In the genomic region with DNA sequence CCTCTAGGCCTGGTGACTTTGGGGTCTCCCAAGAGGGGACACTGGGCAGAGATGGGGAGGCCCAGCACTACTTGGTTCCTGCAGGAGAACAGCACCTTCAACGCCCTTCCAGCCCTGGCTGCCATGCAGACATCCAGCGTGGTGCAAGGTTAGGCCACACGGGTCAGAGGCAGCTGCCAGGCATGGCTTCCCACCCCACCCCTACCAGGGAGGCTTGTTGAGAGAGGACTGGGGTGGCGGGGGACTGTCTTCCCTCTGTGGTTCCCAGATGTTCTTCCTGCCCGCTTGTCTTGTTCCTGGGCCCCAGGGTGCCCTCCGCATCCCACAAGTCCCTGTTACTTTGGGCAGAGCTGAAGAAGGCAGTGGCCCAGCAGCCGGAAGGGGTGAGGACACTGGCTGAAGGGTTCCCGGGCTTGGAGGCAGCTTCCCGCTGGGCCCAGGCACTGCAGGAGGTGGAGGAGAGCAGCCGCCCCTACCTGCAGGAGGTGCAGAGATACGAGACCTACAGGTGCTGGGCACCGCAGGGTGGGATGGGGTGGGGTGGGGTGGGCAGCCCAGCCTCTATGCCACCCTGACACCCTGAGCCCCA, we compare ENCODE assay signal across 16 cellular contexts. TPM values are rescaled to one million over a fixed set of nuclear protein-coding genes. Genes with fewer than 3 reads are reported as not detected.
DNase-seq lines count a peak whose midpoint lies in the region; ATAC-seq and TF ChIP-seq lines count a peak whose summit lies in the region.
"Had no signal": no experiment of that assay in that cellular context is flagged by ENCODE, and none has a peak within 500 bp of the region (broad histone marks: within the 10 kb centered on the region; RNA-seq: fewer than 3 reads in every experiment).

No MANE protein-coding gene starts in this region.

- H3K27ac ChIP-seq in epithelial cell of prostate: peak overlapping the region; percentile 97
- no peak overlapping the region for H3K27ac ChIP-seq in osteoblast (ENCODE audit: low read depth, low read length)
- H3K27ac ChIP-seq: A549 had no signal

- H3K4me1 ChIP-seq in osteoblast (ENCODE audit: insufficient read depth, low read length): peaks cover 5% of the 10 kb centered on the region
- H3K4me1 ChIP-seq: A549 had no signal

- H3K36me3 ChIP-seq in osteoblast (ENCODE audit: insufficient read depth, low read length): no peaks in the 10 kb centered on the region

- no peaks in the 10 kb centered on the region for H4K20me1 ChIP-seq in osteoblast (ENCODE audit: insufficient read depth, low read length)

- ATAC-seq in natural killer cell treated with Interleukin-12 subunit alpha and Interleukin-12 subunit beta and Interleukin-15 and Interleukin-18, amount 100 ng/mL, for 72 hours: no peak
- no peak for ATAC-seq in natural killer cell
- ATAC-seq: A549, GM23338, HepG2 had no signal

- no peak for TF ChIP-seq CTCF in natural killer cell (IDR thresholded peaks at IDR 0.05)
- no peak for TF ChIP-seq CTCF in osteoblast (IDR thresholded peaks at IDR 0.05; ENCODE audit: extremely low read depth, low read depth, low read length)

- H3K9me3 ChIP-seq in osteoblast (ENCODE audit: low read depth, low read length): no peaks in the 10 kb centered on the region

- DNase-seq in natural killer cell treated with Interleukin-12 subunit alpha and Interleukin-12 subunit beta and Interleukin-15 and Interleukin-18, amount 100 ng/mL, for 72 hours (ENCODE audit: low spot score): peak; percentile 58
- no peak for DNase-seq in natural killer cell
- DNase-seq in epithelial cell of prostate (ENCODE audit: low read depth, low spot score): no peak
- DNase-seq in osteoblast (ENCODE audit: insufficient read length, low spot score, missing footprints): peak; percentile 56
- DNase-seq in stimulated activated naive CD4-positive, alpha-beta T cell treated with Interleukin-2 at 50 U/mL for 16 hours (lab: John Stamatoyannopoulos, UW): no peak
- DNase-seq in occipital lobe (lab: John Stamatoyannopoulos, UW): no peak
- no peak for DNase-seq in COLO668 (lab: John Stamatoyannopoulos, UW; ENCODE audit: unreplicated experiment)
- DNase-seq: CD4-positive, alpha-beta memory T cell; DMS79; KG1; MV-4-11; NCI-H1694 treated with DMSO at 0.1 percent for 48 hours; SIG-M5 had no signal

- no peak overlapping the region for H3K27ac Mint-ChIP-seq in natural killer cell treated with Interleukin-12 subunit alpha and Interleukin-12 subunit beta and Interleukin-15 and Interleukin-18, amount 100 ng/mL, for 72 hours
- no peak overlapping the region for H3K27ac Mint-ChIP-seq in natural killer cell
- H3K27ac Mint-ChIP-seq: CD4-positive, alpha-beta memory T cell; GM23338 had no signal

- H3K4me3 ChIP-seq in osteoblast (ENCODE audit: insufficient read depth, low read length): no peak overlapping the region
- H3K4me3 ChIP-seq: A549, GM23338 had no signal

- H3K27me3 ChIP-seq in osteoblast (ENCODE audit: insufficient read depth, low read length): no peaks in the 10 kb centered on the region

- H3K79me2 ChIP-seq in osteoblast (ENCODE audit: insufficient read depth, low read length): no peaks in the 10 kb centered on the region

- H3K36me3 Mint-ChIP-seq in natural killer cell treated with Interleukin-12 subunit alpha and Interleukin-12 subunit beta and Interleukin-15 and Interleukin-18, amount 100 ng/mL, for 72 hours: no peaks in the 10 kb centered on the region
- no peaks in the 10 kb centered on the region for H3K36me3 Mint-ChIP-seq in natural killer cell
- H3K36me3 Mint-ChIP-seq: CD4-positive, alpha-beta memory T cell had no signal

- no peak overlapping the region for H3K4me3 Mint-ChIP-seq in natural killer cell treated with Interleukin-12 subunit alpha and Interleukin-12 subunit beta and Interleukin-15 and Interleukin-18, amount 100 ng/mL, for 72 hours
- H3K4me3 Mint-ChIP-seq in natural killer cell: no peak overlapping the region
- H3K4me3 Mint-ChIP-seq: CD4-positive, alpha-beta memory T cell; GM23338 had no signal

- intact Hi-C loops in natural killer cell (cut with micrococcal nuclease): no loop called here

- H3K9me3 Mint-ChIP-seq in natural killer cell treated with Interleukin-12 subunit alpha and Interleukin-12 subunit beta and Interleukin-15 and Interleukin-18, amount 100 ng/mL, for 72 hours: no peaks in the 10 kb centered on the region
- no peaks in the 10 kb centered on the region for H3K9me3 Mint-ChIP-seq in natural killer cell
- H3K9me3 Mint-ChIP-seq: GM23338 had no signal

- H3K4me2 ChIP-seq in osteoblast (ENCODE audit: insufficient read depth, low read length): no peak overlapping the region
- H3K4me2 ChIP-seq: A549, GM23338 had no signal

- no peak overlapping the region for H2AFZ ChIP-seq in osteoblast (ENCODE audit: low read length)
- H2AFZ ChIP-seq: GM23338 had no signal

- H3K4me1 Mint-ChIP-seq in natural killer cell treated with Interleukin-12 subunit alpha and Interleukin-12 subunit beta and Interleukin-15 and Interleukin-18, amount 100 ng/mL, for 72 hours (ENCODE audit: low read depth in 2 of 2): no peaks in the 10 kb centered on the region
- no peaks in the 10 kb centered on the region for H3K4me1 Mint-ChIP-seq in natural killer cell
- H3K4me1 Mint-ChIP-seq: CD4-positive, alpha-beta memory T cell had no signal

- H3K27me3 Mint-ChIP-seq in natural killer cell treated with Interleukin-12 subunit alpha and Interleukin-12 subunit beta and Interleukin-15 and Interleukin-18, amount 100 ng/mL, for 72 hours: no peaks in the 10 kb centered on the region
- no peaks in the 10 kb centered on the region for H3K27me3 Mint-ChIP-seq in natural killer cell (ENCODE audit: low read depth in 2 of 2)
- H3K27me3 Mint-ChIP-seq: CD4-positive, alpha-beta memory T cell had no signal

RNA-seq across cellular contexts. Expression of a gene that starts 4.5 kb away (rescaled TPM):
- total RNA-seq in natural killer cell treated with Interleukin-12 subunit alpha and Interleukin-12 subunit beta and Interleukin-15 and Interleukin-18, amount 100 ng/mL, for 72 hours: 1 to 10 TPM in 1 of 2 donors, under 1 TPM in 1; 0.95 to 1.1 TPM
- total RNA-seq in natural killer cell (1 to 10 TPM in 1 of 3 donors, under 1 TPM in 2; 0.64 to 1.1 (median 0.70) TPM), osteoblast (0.29 and 0.36 TPM in 2 replicates), occipital lobe (1.2 TPM)
- total RNA-seq: HepG2 had no signal

RNA-seq across cellular contexts. Expression of a gene that starts 18.4 kb away (rescaled TPM):
- total RNA-seq in natural killer cell treated with Interleukin-12 subunit alpha and Interleukin-12 subunit beta and Interleukin-15 and Interleukin-18, amount 100 ng/mL, for 72 hours: not detected
- total RNA-seq in natural killer cell (1 to 10 TPM in 1 of 3 donors, under 1 TPM in 1, not detected in 1; 0.52 to 1.4 TPM), osteoblast (under 0.01 and 0.29 TPM in 2 replicates), occipital lobe (6.9 TPM)
- total RNA-seq: CD4-positive, alpha-beta memory T cell; HepG2 had no signal

Comparison
In these comparisons a context has a peak if more than half of its experiments do, and no peak if none do; other contexts are left out.
1. DNase-seq: peak in natural killer cell treated with Interleukin-12 subunit alpha and Interleukin-12 subunit beta and Interleukin-15 and Interleukin-18, amount 100 ng/mL, for 72 hours (single experiment) and osteoblast (single experiment); none in natural killer cell (single experiment), epithelial cell of prostate (single experiment), stimulated activated naive CD4-positive, alpha-beta T cell treated with Interleukin-2 at 50 U/mL for 16 hours (single experiment), occipital lobe (single experiment) and COLO668 (single experiment).